1 cellular context compared by ENCODE assay signal in the genomic region with DNA sequence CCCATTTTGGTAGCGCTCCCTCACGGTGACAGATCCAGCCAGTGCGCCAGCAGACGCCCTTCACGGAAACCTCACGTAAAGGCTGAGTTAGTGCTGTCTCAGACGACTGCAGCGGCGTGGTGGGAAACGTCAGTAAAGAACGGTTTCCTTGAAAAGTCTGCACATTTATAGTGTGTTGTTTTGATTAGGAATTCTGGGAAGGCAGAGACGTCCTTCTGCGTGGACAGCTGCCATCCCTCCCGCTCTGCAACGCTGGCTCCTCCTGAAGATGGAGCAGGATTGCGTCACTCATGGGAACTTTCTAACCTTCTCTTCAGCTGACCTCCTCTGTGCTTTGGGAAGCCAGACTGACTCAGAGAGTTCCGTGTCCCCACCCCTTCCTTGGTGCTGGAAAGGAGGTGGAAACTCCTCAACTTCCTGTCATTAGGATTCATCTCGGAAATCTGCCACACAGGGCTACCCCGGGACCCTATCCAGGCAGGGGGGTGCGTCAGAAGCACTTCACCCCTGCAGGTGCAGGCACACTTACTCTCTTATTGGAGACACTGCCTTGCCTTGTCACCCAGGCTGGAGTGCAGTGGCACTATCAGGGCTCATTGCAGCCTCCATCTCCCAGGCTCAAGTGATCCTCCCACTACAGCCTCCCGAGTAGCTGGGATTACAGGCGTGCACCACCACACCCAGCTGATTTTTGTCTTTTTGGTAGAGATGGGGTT.
A peak's percentile ranks its signal among the peaks of the same experiment; 100 is the strongest.
TF ChIP-seq lines count a peak whose summit lies in the region.

No MANE protein-coding gene starts in this region.

TF ChIP-seq in IMR-90, 13 proteins besides CTCF, POLR2A, EP300 and RAD21 (continued from another document):
- TF ChIP-seq, protein P1, sequence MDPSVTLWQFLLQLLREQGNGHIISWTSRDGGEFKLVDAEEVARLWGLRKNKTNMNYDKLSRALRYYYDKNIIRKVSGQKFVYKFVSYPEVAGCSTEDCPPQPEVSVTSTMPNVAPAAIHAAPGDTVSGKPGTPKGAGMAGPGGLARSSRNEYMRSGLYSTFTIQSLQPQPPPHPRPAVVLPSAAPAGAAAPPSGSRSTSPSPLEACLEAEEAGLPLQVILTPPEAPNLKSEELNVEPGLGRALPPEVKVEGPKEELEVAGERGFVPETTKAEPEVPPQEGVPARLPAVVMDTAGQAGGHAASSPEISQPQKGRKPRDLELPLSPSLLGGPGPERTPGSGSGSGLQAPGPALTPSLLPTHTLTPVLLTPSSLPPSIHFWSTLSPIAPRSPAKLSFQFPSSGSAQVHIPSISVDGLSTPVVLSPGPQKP (IDR thresholded peaks at IDR 0.05; ENCODE audit: borderline replicate concordance, low read depth, low read length), result no peak
- TF ChIP-seq RFX5 (IDR thresholded peaks at IDR 0.05; ENCODE audit: low read depth, low read length), result no peak
- peak; percentile 55; the same call in 1 of the 2 replicates for TF ChIP-seq NFE2L2 (IDR thresholded peaks at IDR 0.05; ENCODE audit: low read depth, low read length)
- no peak for TF ChIP-seq MAFK (IDR thresholded peaks at IDR 0.05; ENCODE audit: low read depth, low read length)
- peak; percentile 12; the same call in 1 of the 2 replicates for TF ChIP-seq BHLHE40 (IDR thresholded peaks at IDR 0.05; ENCODE audit: low read depth, low read length)
- TF ChIP-seq CHD1 (IDR thresholded peaks at IDR 0.05; ENCODE audit: low read depth, low read length), result no peak; the same call in 1 of the 2 replicates
- peak; percentile 77 for TF ChIP-seq FOS (IDR thresholded peaks at IDR 0.05; ENCODE audit: low read depth, low read length)
- TF ChIP-seq CEBPB (IDR thresholded peaks at IDR 0.05; ENCODE audit: low read depth, low read length), result peak; percentile 100
- TF ChIP-seq USF2 (IDR thresholded peaks at IDR 0.05; ENCODE audit: low read depth, low read length), result peak; percentile 49
- TF ChIP-seq MAZ (IDR thresholded peaks at IDR 0.05; ENCODE audit: borderline replicate concordance, low read depth, low read length), result peak; percentile 11; the same call in 1 of the 2 replicates
- TF ChIP-seq MXI1 (IDR thresholded peaks at IDR 0.05; ENCODE audit: borderline replicate concordance, low read depth, low read length), result peak; percentile 40; the same call in 1 of the 2 replicates
